In the genomic region with DNA sequence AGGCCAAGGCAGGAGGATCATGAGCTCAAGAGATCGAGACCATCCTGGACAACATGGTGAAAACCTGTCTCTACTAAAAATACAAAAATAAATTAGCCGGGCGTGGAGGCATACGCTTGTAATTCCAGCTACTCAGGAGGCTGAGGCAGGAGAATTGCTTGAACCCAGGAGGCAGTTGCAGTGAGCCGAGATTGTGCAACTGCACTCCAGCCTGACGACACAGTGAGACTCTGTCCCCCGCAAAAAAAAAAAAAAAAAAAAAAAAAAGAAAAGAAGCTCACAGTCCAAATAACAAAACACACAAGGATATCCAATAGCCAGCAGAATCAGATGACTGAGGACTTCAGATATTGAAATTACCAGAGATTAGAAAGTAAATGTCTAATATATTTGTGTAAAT, we compare ENCODE assay signal across 31 cellular contexts.
"Had no signal": no experiment of that assay in that cellular context is flagged by ENCODE, and none has a peak within 500 bp of the region (broad histone marks: within the 10 kb centered on the region; RNA-seq: fewer than 3 reads in every experiment).

No MANE protein-coding gene starts in this region.

- ATAC-seq: effector memory CD8-positive, alpha-beta T cell; left colon; left ventricle myocardium superior; naive thymus-derived CD4-positive, alpha-beta T cell; stimulated activated effector memory CD8-positive, alpha-beta T cell treated with anti-CD3 and anti-CD28 coated beads, Interleukin-12 subunit alpha, Interleukin-12 subunit beta, amount 100 ng/mL, for 72 hours had no signal

- H3K36me3 ChIP-seq: prostate gland had no signal

- H2AFZ ChIP-seq: neural progenitor cell had no signal

- H3K27me3 Mint-ChIP-seq: effector memory CD8-positive, alpha-beta T cell; memory B cell; naive thymus-derived CD4-positive, alpha-beta T cell; type B pancreatic cell had no signal

- DNase-seq: cortex of kidney; effector memory CD8-positive, alpha-beta T cell; erythroblast; esophagus squamous epithelium; foreskin melanocyte; glutamatergic neuron; heart right ventricle; hippocampal formation; immature natural killer cell; islet precursor cell; kidney glomerular epithelial cell; left colon; left ventricle myocardium superior; naive thymus-derived CD4-positive, alpha-beta T cell; nucleus accumbens; sigmoid colon; stimulated activated CD4-positive, alpha-beta T cell treated with anti-CD3 and anti-CD28 coated beads, Interleukin-2, amount 100 ng/mL, for 24 hours; stimulated activated CD4-positive, alpha-beta T cell treated with anti-CD3 and anti-CD28 coated beads, Interleukin-4, amount 100 ng/mL, for 24 hours; stimulated activated naive CD4-positive, alpha-beta T cell treated with Interleukin-2 at 50 U/mL for 16 hours; stomach; thyroid gland had no signal

- H3K9me3 Mint-ChIP-seq: effector memory CD8-positive, alpha-beta T cell; immature natural killer cell; memory B cell; mesothelial cell of epicardium; naive thymus-derived CD4-positive, alpha-beta T cell; nephron; stimulated activated effector memory CD8-positive, alpha-beta T cell treated with anti-CD3 and anti-CD28 coated beads, Interleukin-12 subunit alpha, Interleukin-12 subunit beta, amount 100 ng/mL, for 72 hours; type B pancreatic cell had no signal

- H3K4me3 Mint-ChIP-seq: immature natural killer cell; memory B cell; mesothelial cell of epicardium; nephron; neural progenitor cell; stimulated activated effector memory CD8-positive, alpha-beta T cell treated with anti-CD3 and anti-CD28 coated beads, Interleukin-12 subunit alpha, Interleukin-12 subunit beta, amount 100 ng/mL, for 72 hours; type B pancreatic cell had no signal

- H3K27ac ChIP-seq: esophagus squamous epithelium, heart right ventricle, neural progenitor cell, prostate gland, right atrium auricular region, sigmoid colon, stomach, thyroid gland had no signal

- H3K9me3 ChIP-seq: esophagus squamous epithelium, heart right ventricle, prostate gland, right atrium auricular region, sigmoid colon, stomach, thyroid gland had no signal

- H3K4me2 ChIP-seq: neural progenitor cell had no signal

- H3K4me3 ChIP-seq: esophagus squamous epithelium, heart right ventricle, lung, neural progenitor cell, prostate gland, right atrium auricular region, sigmoid colon, stomach, thyroid gland had no signal

- FAIRE-seq: endometrium had no signal

- H3K4me1 ChIP-seq: prostate gland had no signal

- H3K9ac ChIP-seq: neural progenitor cell had no signal

- H3K27ac Mint-ChIP-seq: immature natural killer cell; memory B cell; mesothelial cell of epicardium; naive thymus-derived CD4-positive, alpha-beta T cell; nephron; neural progenitor cell; stimulated activated effector memory CD8-positive, alpha-beta T cell treated with anti-CD3 and anti-CD28 coated beads, Interleukin-12 subunit alpha, Interleukin-12 subunit beta, amount 100 ng/mL, for 72 hours; type B pancreatic cell had no signal

- H3K27me3 ChIP-seq: esophagus squamous epithelium, heart right ventricle, neural progenitor cell, right atrium auricular region, sigmoid colon, stomach, thyroid gland had no signal
